ENCODE assay signal across 8 cellular contexts in genomic region chr11:114399903-114400221, GRCh38. TPM values are rescaled to one million over a fixed set of nuclear protein-coding genes. Genes with fewer than 3 reads are reported as not detected.
A peak's percentile ranks its signal among the peaks of the same experiment; 100 is the strongest.
DNase-seq lines count a peak whose midpoint lies in the region; ATAC-seq and TF ChIP-seq lines count a peak whose summit lies in the region.

No MANE protein-coding gene starts in this region.

- no peak for DNase-seq in Ammon's horn (ENCODE audit: low spot score)
- no peak for DNase-seq in COLO829 (ENCODE audit: low spot score)

- peak overlapping the region; percentile 70 to 97 (median 92) for H3K4me2 ChIP-seq in BLaER1 treated with 17β-estradiol and CSF1 and Interleukin-3, amounts not matched to agents 10 nM and 100 nM
- H3K4me2 ChIP-seq in OCI-LY1 (ENCODE audit: low read length): peak overlapping the region; percentile 81

- peaks cover 35% of the 10 kb centered on the region for H3K79me2 ChIP-seq in OCI-LY1 (ENCODE audit: insufficient read depth, low read length)

- H3F3A ChIP-seq in OCI-LY1 (ENCODE audit: insufficient read depth, low read length): no peaks in the 10 kb centered on the region

- H3K27me3 ChIP-seq in BLaER1 treated with 17β-estradiol and CSF1 and Interleukin-3, amounts not matched to agents 10 nM and 100 nM: no peaks in the 10 kb centered on the region
- H3K27me3 ChIP-seq in OCI-LY1 (ENCODE audit: insufficient read depth, low read length): no peaks in the 10 kb centered on the region
- H3K27me3 ChIP-seq in ectodermal cell (ENCODE audit: control insufficient read depth, insufficient read depth, low read length, poor library complexity, severe bottlenecking): no peaks in the 10 kb centered on the region
- H3K27me3 ChIP-seq in muscle layer of duodenum (ENCODE audit: low read depth, low read length): no peaks in the 10 kb centered on the region

- H3K4me3 ChIP-seq in BLaER1 treated with 17β-estradiol and CSF1 and Interleukin-3, amounts not matched to agents 10 nM and 100 nM: peak overlapping the region; percentile 78 to 98 (median 84)
- peak overlapping the region; percentile 93 for H3K4me3 ChIP-seq in OCI-LY1 (ENCODE audit: low read depth, low read length, poor library complexity, severe bottlenecking)
- peak overlapping the region; percentile 95 for H3K4me3 ChIP-seq in ectodermal cell (ENCODE audit: insufficient read depth, low read depth, low read length)
- peak overlapping the region; percentile 71 to 96 for H3K4me3 ChIP-seq in muscle layer of duodenum (ENCODE audit: low read depth in 1 of 2, low read length in 2 of 2)

- ATAC-seq in GM19324 (IDR thresholded peaks at IDR 0.05; ENCODE audit: low FRiP score, unreplicated experiment): peak; percentile 17
- peak; percentile 13 for ATAC-seq in HG03378 (IDR thresholded peaks at IDR 0.05; ENCODE audit: unreplicated experiment)

- peaks cover 9 to 56% (median 28%) of the 10 kb centered on the region in 10 experiments for H3K4me1 ChIP-seq in BLaER1 treated with 17β-estradiol and CSF1 and Interleukin-3, amounts not matched to agents 10 nM and 100 nM
- H3K4me1 ChIP-seq in OCI-LY1 (ENCODE audit: insufficient read depth, low read length, severe bottlenecking) (peaks cover 21% of the 10 kb centered on the region), ectodermal cell (ENCODE audit: control insufficient read depth, insufficient read depth, low read length) (no peaks in the 10 kb centered on the region), muscle layer of duodenum (ENCODE audit: control insufficient read depth in 1 of 2, insufficient read depth in 2 of 2, low read length in 2 of 2) (peaks cover 9 to 15% of the 10 kb centered on the region in 2 donors)

- no peak for TF ChIP-seq CTCF in OCI-LY1 (IDR thresholded peaks at IDR 0.05; ENCODE audit: low read length)

- H3K9me2 ChIP-seq in OCI-LY1 (ENCODE audit: low read depth, low read length): no peaks in the 10 kb centered on the region

- no peak overlapping the region for H2AFZ ChIP-seq in OCI-LY1 (ENCODE audit: low read length)

- WGBS in ectodermal cell, 2 experiments: 0 to 1% methylated on average over 23 of the region's 23 CpGs

- no peaks in the 10 kb centered on the region for H3K9me3 ChIP-seq in BLaER1 treated with 17β-estradiol and CSF1 and Interleukin-3, amounts not matched to agents 10 nM and 100 nM (replicated peaks in 1 of 11)
- H3K9me3 ChIP-seq in OCI-LY1 (ENCODE audit: low read length): no peaks in the 10 kb centered on the region
- H3K9me3 ChIP-seq in ectodermal cell (ENCODE audit: control insufficient read depth, low read length): no peaks in the 10 kb centered on the region
- no peaks in the 10 kb centered on the region for H3K9me3 ChIP-seq in muscle layer of duodenum (ENCODE audit: control insufficient read depth in 1 of 2, low read length in 2 of 2)

- peaks cover 21 to 28% (median 26%) of the 10 kb centered on the region in 11 experiments for H3K36me3 ChIP-seq in BLaER1 treated with 17β-estradiol and CSF1 and Interleukin-3, amounts not matched to agents 10 nM and 100 nM
- H3K36me3 ChIP-seq in OCI-LY1 (ENCODE audit: insufficient read depth, low read length): peaks cover 18% of the 10 kb centered on the region
- peaks cover under 1% of the 10 kb centered on the region for H3K36me3 ChIP-seq in ectodermal cell (ENCODE audit: control insufficient read depth, insufficient read depth, low read length)
- peaks cover 8 to 10% of the 10 kb centered on the region in 2 donors for H3K36me3 ChIP-seq in muscle layer of duodenum (ENCODE audit: control insufficient read depth in 1 of 2, insufficient read depth in 2 of 2, low read length in 2 of 2)

- H3K27ac ChIP-seq in BLaER1 treated with 17β-estradiol and CSF1 and Interleukin-3, amounts not matched to agents 10 nM and 100 nM: peak overlapping the region; percentile 94 to 99 (median 98)
- H3K27ac ChIP-seq in OCI-LY1 (ENCODE audit: low read depth, low read length, poor library complexity, severe bottlenecking) (peak overlapping the region; percentile 64), ectodermal cell (ENCODE audit: insufficient read depth, low read depth, low read length, poor library complexity, severe bottlenecking) (peak overlapping the region; percentile 95), muscle layer of duodenum (ENCODE audit: low read length) (peak overlapping the region; percentile 100)

- peaks cover 7 to 38% (median 27%) of the 10 kb centered on the region in 11 experiments; a peak in 16 of 22 replicates for H4K20me1 ChIP-seq in BLaER1 treated with 17β-estradiol and CSF1 and Interleukin-3, amounts not matched to agents 10 nM and 100 nM
- no peaks in the 10 kb centered on the region for H4K20me1 ChIP-seq in OCI-LY1 (ENCODE audit: insufficient read depth, low read length)

- H3K9ac ChIP-seq in BLaER1 treated with 17β-estradiol and CSF1 and Interleukin-3, amounts not matched to agents 10 nM and 100 nM: peak overlapping the region; percentile 92 to 98 (median 96)
- peak overlapping the region; percentile 99 for H3K9ac ChIP-seq in OCI-LY1 (ENCODE audit: low read length)

RNA-seq across cellular contexts. Expression of gene C11orf71, which starts 0.4 kb away (rescaled TPM):
- 8.1 TPM for polyA plus RNA-seq in ectodermal cell (2013, experiment 1 of 4)
- 7.0 TPM for polyA plus RNA-seq in ectodermal cell (2013, experiment 2 of 4)
- polyA plus RNA-seq in ectodermal cell (2013, experiment 3 of 4): 5.8 TPM
- polyA plus RNA-seq in ectodermal cell (2013, experiment 4 of 4): 7.8 TPM

RNA-seq across cellular contexts. Expression of gene RBM7, which starts 0.6 kb away (rescaled TPM):
- 38.3 TPM for polyA plus RNA-seq in ectodermal cell (2013, experiment 1 of 4)
- 43.9 TPM for polyA plus RNA-seq in ectodermal cell (2013, experiment 2 of 4)
- 34.0 TPM for polyA plus RNA-seq in ectodermal cell (2013, experiment 3 of 4)
- 35.7 TPM for polyA plus RNA-seq in ectodermal cell (2013, experiment 4 of 4)

RNA-seq across cellular contexts. Expression of gene REXO2, which starts 39.4 kb away (rescaled TPM):
- polyA plus RNA-seq in ectodermal cell (2013, experiment 1 of 4): 50.6 TPM
- 58.8 TPM for polyA plus RNA-seq in ectodermal cell (2013, experiment 2 of 4)
- polyA plus RNA-seq in ectodermal cell (2013, experiment 3 of 4): 55.9 TPM
- 61.8 TPM for polyA plus RNA-seq in ectodermal cell (2013, experiment 4 of 4)
